ENCODE assay signal across 15 cellular contexts in the genomic region with DNA sequence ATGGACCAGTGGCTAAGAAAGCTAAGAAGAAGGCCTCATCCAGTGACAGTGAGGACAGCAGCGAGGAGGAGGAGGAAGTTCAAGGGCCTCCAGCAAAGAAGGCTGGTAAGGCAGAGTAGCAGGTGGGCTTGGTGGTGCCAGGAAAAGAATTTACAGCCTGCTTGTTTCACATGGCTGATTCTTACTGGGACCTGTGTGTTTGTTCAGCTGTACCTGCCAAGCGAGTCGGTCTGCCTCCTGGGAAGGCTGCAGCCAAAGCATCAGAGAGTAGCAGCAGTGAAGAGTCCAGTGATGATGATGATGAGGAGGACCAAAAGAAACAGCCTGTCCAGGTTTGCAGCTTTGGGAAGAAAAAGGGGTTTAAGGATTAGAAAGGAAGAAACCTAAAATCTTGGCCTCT. TPM values are rescaled to one million over a fixed set of nuclear protein-coding genes. Genes with fewer than 3 reads are reported as not detected.
DNase-seq lines count a peak whose midpoint lies in the region; TF ChIP-seq lines count a peak whose summit lies in the region.
"Had no signal": no experiment of that assay in that cellular context is flagged by ENCODE, and none has a peak within 500 bp of the region (broad histone marks: within the 10 kb centered on the region; RNA-seq: fewer than 3 reads in every experiment).

No MANE protein-coding gene starts in this region.

- POLR2A ChIA-PET in activated CD4-positive, alpha-beta T cell treated with anti-CD3 and anti-CD28 coated beads, Interleukin-2, amount 10 ng/mL, durations not matched to agents 7 days and 5 days (lab: Charles Lee): interaction anchor here (0.7 kb wide), 1 partner anchor 253 kb away, joined by 3 read pairs; no protein-coding TSS in a partner anchor

- no peaks in the 10 kb centered on the region for H3K9me3 Mint-ChIP-seq in activated CD4-positive, alpha-beta T cell treated with anti-CD3 and anti-CD28 coated beads, Interleukin-2, amount 10 ng/mL, durations not matched to agents 7 days and 5 days
- no peaks in the 10 kb centered on the region for H3K9me3 Mint-ChIP-seq in IgD-negative memory B cell
- H3K9me3 Mint-ChIP-seq: effector memory CD8-positive, alpha-beta T cell had no signal

- H3K36me3 Mint-ChIP-seq in activated CD4-positive, alpha-beta T cell treated with anti-CD3 and anti-CD28 coated beads, Interleukin-2, amount 10 ng/mL, durations not matched to agents 7 days and 5 days (ENCODE audit: low read depth): peaks cover 68% of the 10 kb centered on the region
- H3K36me3 Mint-ChIP-seq in IgD-negative memory B cell: no peaks in the 10 kb centered on the region

- no peak overlapping the region for H3K4me3 Mint-ChIP-seq in activated CD4-positive, alpha-beta T cell treated with anti-CD3 and anti-CD28 coated beads, Interleukin-2, amount 10 ng/mL, durations not matched to agents 7 days and 5 days
- H3K4me3 Mint-ChIP-seq in IgD-negative memory B cell: peak overlapping the region in 2 of 4 donors; percentile 13 to 48

- peak overlapping the region; percentile 94 for H3K27ac ChIP-seq in VCaP
- H3K27ac ChIP-seq: cardiac muscle cell, hepatocyte, sigmoid colon, transverse colon had no signal

- no peak for DNase-seq in activated CD4-positive, alpha-beta T cell treated with anti-CD3 and anti-CD28 coated beads, Interleukin-2, amount 10 ng/mL, durations not matched to agents 7 days and 5 days
- no peak for DNase-seq in activated CD4-positive, alpha-beta T cell treated with anti-CD3 and anti-CD28 coated beads, Interleukin-2, amount 50 U/mL, for 4 hours
- DNase-seq in posterior vena cava (ENCODE audit: low spot score) (peak; percentile 45), SKM-1 (lab: John Stamatoyannopoulos, UW; ENCODE audit: unreplicated experiment) (no peak), ecto neural progenitor cell (ENCODE audit: low spot score) (no peak)
- no peak for DNase-seq in activated CD8-positive, alpha-beta memory T cell treated with anti-CD3 and anti-CD28 coated beads for 24 hours
- DNase-seq: effector memory CD8-positive, alpha-beta T cell; kidney glomerular epithelial cell; OCI-M1; sigmoid colon; transverse colon had no signal

- TF ChIP-seq CTCF in VCaP (conservative IDR thresholded peaks at IDR 0.05): no peak

- CTCF ChIA-PET in activated CD4-positive, alpha-beta T cell treated with anti-CD3 and anti-CD28 coated beads, Interleukin-2, amount 10 ng/mL, durations not matched to agents 7 days and 5 days (lab: Charles Lee): interaction anchor here (1.1 to 6.0 kb wide), 3 partner anchors 11 to 73 kb away, joined by 3 to 30 read pairs (median 5); no protein-coding TSS in a partner anchor

- intact Hi-C loops in posterior vena cava (cut with DNase I): no loop called here

- peaks cover 44% of the 10 kb centered on the region for H3K4me1 Mint-ChIP-seq in activated CD4-positive, alpha-beta T cell treated with anti-CD3 and anti-CD28 coated beads, Interleukin-2, amount 10 ng/mL, durations not matched to agents 7 days and 5 days
- H3K4me1 Mint-ChIP-seq in IgD-negative memory B cell: peaks cover 11 to 15% (median 12%) of the 10 kb centered on the region in 3 donors

- H3K27me3 Mint-ChIP-seq in activated CD4-positive, alpha-beta T cell treated with anti-CD3 and anti-CD28 coated beads, Interleukin-2, amount 10 ng/mL, durations not matched to agents 7 days and 5 days: no peaks in the 10 kb centered on the region
- H3K27me3 Mint-ChIP-seq in IgD-negative memory B cell: peaks cover 1% of the 10 kb centered on the region
- H3K27me3 Mint-ChIP-seq: effector memory CD8-positive, alpha-beta T cell had no signal

- H3K27ac Mint-ChIP-seq in activated CD4-positive, alpha-beta T cell treated with anti-CD3 and anti-CD28 coated beads, Interleukin-2, amount 10 ng/mL, durations not matched to agents 7 days and 5 days: peak overlapping the region; percentile 61
- peak overlapping the region in 2 of 3 donors; percentile 42 to 63 for H3K27ac Mint-ChIP-seq in IgD-negative memory B cell

RNA-seq across cellular contexts. Expression of gene NOLC1, which starts 5.0 kb away (rescaled TPM):
- 10 to 100 TPM; 80.5 to 81.3 TPM for total RNA-seq in activated CD4-positive, alpha-beta T cell treated with anti-CD3 and anti-CD28 coated beads, Interleukin-2, amount 10 ng/mL, durations not matched to agents 7 days and 5 days
- polyA plus RNA-seq in IgD-negative memory B cell: 56.9 TPM
- 10 to 100 TPM; 32.6 to 38.6 TPM for total RNA-seq in posterior vena cava

RNA-seq across cellular contexts. Expression of gene PPRC1, which starts 24.4 kb away (rescaled TPM):
- total RNA-seq in activated CD4-positive, alpha-beta T cell treated with anti-CD3 and anti-CD28 coated beads, Interleukin-2, amount 10 ng/mL, durations not matched to agents 7 days and 5 days: 10 to 100 TPM; 47.7 to 49.4 TPM
- polyA plus RNA-seq in IgD-negative memory B cell: 14.2 TPM
- 10 to 100 TPM; 21.7 to 32.8 TPM for total RNA-seq in posterior vena cava

RNA-seq across cellular contexts. Expression of gene LDB1, which starts 37.1 kb away (rescaled TPM):
- 100 to 1,000 TPM in 1 of 2 experiments, 10 to 100 TPM in 1; 96.2 to 105 TPM for total RNA-seq in activated CD4-positive, alpha-beta T cell treated with anti-CD3 and anti-CD28 coated beads, Interleukin-2, amount 10 ng/mL, durations not matched to agents 7 days and 5 days
- 24.8 TPM for polyA plus RNA-seq in IgD-negative memory B cell
- 10 to 100 TPM; 28.9 to 32.7 TPM for total RNA-seq in posterior vena cava
